1 cellular context compared by ENCODE assay signal in genomic region chr22:25708430-25708829, GRCh38. TPM values are rescaled to one million over a fixed set of nuclear protein-coding genes. Genes with fewer than 3 reads are reported as not detected.
"Had no signal": no experiment of that assay in that cellular context is flagged by ENCODE, and none has a peak within 500 bp of the region (broad histone marks: within the 10 kb centered on the region; RNA-seq: fewer than 3 reads in every experiment).

No MANE protein-coding gene starts in this region.

RNA-seq across cellular contexts. Expression of gene MYO18B, which starts 33.6 kb away (rescaled TPM):
- polyA plus RNA-seq: IgD-negative memory B cell had no signal
